Comparison of ENCODE assay signal across 1 cellular context in genomic region chr13:110047511-110047910, GRCh38.
TF ChIP-seq lines count a peak whose summit lies in the region.

No MANE protein-coding gene starts in this region.

TF ChIP-seq in SK-N-SH, 30 proteins besides CTCF, POLR2A, EP300 and RAD21 (continued from another document):
- no peak for TF ChIP-seq REST (IDR thresholded peaks at IDR 0.05; ENCODE audit: low read depth, low read length)
- no peak for TF ChIP-seq FOXJ3 (CRISPR knock-in tag; IDR thresholded peaks at IDR 0.05)
